ENCODE assay signal across 1 cellular context in genomic region chr12:93102744-93103143, GRCh38.
TF ChIP-seq lines count a peak whose summit lies in the region.

No MANE protein-coding gene starts in this region.

TF ChIP-seq in HepG2, 621 proteins besides CTCF, POLR2A, EP300 and RAD21 (continued from another document and continues in another):
- TF ChIP-seq ZBTB40 (IDR thresholded peaks at IDR 0.05) (no peak), ZBTB40 (CRISPR knock-in tag; IDR thresholded peaks at IDR 0.05) (no peak), ZNF614 (CRISPR knock-in tag; IDR thresholded peaks at IDR 0.05; ENCODE audit: borderline replicate concordance) (no peak), POLR2G (IDR thresholded peaks at IDR 0.05; ENCODE audit: low read depth, low read length) (no peak), NR1H2 (CRISPR knock-in tag; IDR thresholded peaks at IDR 0.05; ENCODE audit: borderline replicate concordance, low read depth) (no peak), ZNF724P (CRISPR knock-in tag; IDR thresholded peaks at IDR 0.05; ENCODE audit: borderline replicate concordance) (no peak), FLYWCH1 (CRISPR knock-in tag; IDR thresholded peaks at IDR 0.05) (no peak), GTF2F1 (IDR thresholded peaks at IDR 0.05; ENCODE audit: low read length) (no peak), ZNF33B (CRISPR knock-in tag; IDR thresholded peaks at IDR 0.05) (no peak), ZNF510 (CRISPR knock-in tag; IDR thresholded peaks at IDR 0.05; ENCODE audit: low read depth) (no peak), ZNF362 (CRISPR knock-in tag; IDR thresholded peaks at IDR 0.05; ENCODE audit: borderline replicate concordance) (peak; percentile 79; the same call in 1 of the 2 replicates), SP2 (CRISPR knock-in tag; IDR thresholded peaks at IDR 0.05) (no peak), ZNF563 (CRISPR knock-in tag; IDR thresholded peaks at IDR 0.05) (no peak), ZNF232 (CRISPR knock-in tag; IDR thresholded peaks at IDR 0.05; ENCODE audit: borderline replicate concordance) (no peak), MYC (CRISPR knock-in tag; IDR thresholded peaks at IDR 0.05; ENCODE audit: borderline replicate concordance) (no peak), ZNF12 (CRISPR knock-in tag; IDR thresholded peaks at IDR 0.05) (no peak), ZBTB33 (CRISPR knock-in tag; IDR thresholded peaks at IDR 0.05) (no peak), RERE (CRISPR knock-in tag; IDR thresholded peaks at IDR 0.05; ENCODE audit: low read depth) (0 out of 2 replicates have a peak, but pooled peaks have one; percentile 11), ZNF503 (CRISPR knock-in tag; IDR thresholded peaks at IDR 0.05) (peak; percentile 64; the same call in 1 of the 2 replicates), ZBTB34 (CRISPR knock-in tag; IDR thresholded peaks at IDR 0.05) (no peak), REL (CRISPR knock-in tag; conservative IDR thresholded peaks at IDR 0.05) (no peak), ZNF263 (CRISPR knock-in tag; IDR thresholded peaks at IDR 0.05) (no peak), ZNF83 (CRISPR knock-in tag; IDR thresholded peaks at IDR 0.05; ENCODE audit: borderline replicate concordance) (no peak), ZNF326 (CRISPR knock-in tag; IDR thresholded peaks at IDR 0.05; ENCODE audit: borderline replicate concordance) (no peak), SMARCC2 (IDR thresholded peaks at IDR 0.05) (no peak), IRF9 (CRISPR knock-in tag; IDR thresholded peaks at IDR 0.05; ENCODE audit: borderline replicate concordance) (no peak), ZMYM2 (CRISPR knock-in tag; IDR thresholded peaks at IDR 0.05) (no peak), ZMYM3 (CRISPR knock-in tag; IDR thresholded peaks at IDR 0.05) (no peak), ZNF333 (CRISPR knock-in tag; IDR thresholded peaks at IDR 0.05; ENCODE audit: borderline replicate concordance) (no peak), SKIL (CRISPR knock-in tag; IDR thresholded peaks at IDR 0.05; ENCODE audit: borderline replicate concordance) (no peak)
